ENCODE assay signal across 10 cellular contexts in the genomic region with DNA sequence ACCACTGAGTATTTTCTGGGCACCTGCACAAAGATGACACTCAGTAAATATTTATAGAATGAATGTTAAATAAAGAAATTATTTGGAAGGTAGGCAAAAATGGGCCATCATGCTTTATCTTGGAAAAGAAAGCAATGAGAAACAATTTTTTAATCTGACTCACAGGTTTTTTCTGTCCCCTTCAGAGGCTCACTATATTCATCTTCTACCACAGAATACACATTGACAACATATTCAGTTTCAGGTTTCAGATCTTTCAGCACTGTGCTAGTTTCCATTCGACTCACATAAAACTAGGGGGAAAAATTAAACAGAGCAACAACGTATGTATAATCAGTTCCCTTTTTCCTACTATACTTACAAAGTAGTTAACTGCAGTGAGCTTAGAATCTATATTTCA. TPM values are rescaled to one million over a fixed set of nuclear protein-coding genes. Genes with fewer than 3 reads are reported as not detected.
DNase-seq lines count a peak whose midpoint lies in the region; ATAC-seq and TF ChIP-seq lines count a peak whose summit lies in the region.
"Had no signal": no experiment of that assay in that cellular context is flagged by ENCODE, and none has a peak within 500 bp of the region (broad histone marks: within the 10 kb centered on the region; RNA-seq: fewer than 3 reads in every experiment).

No MANE protein-coding gene starts in this region.

- H3K4me3 ChIP-seq in AG10803 (ENCODE audit: low read length) (no peak overlapping the region), heart right ventricle (no peak overlapping the region)

- intact Hi-C loops in heart right ventricle (cut with DNase I) = no loop called here

- WGBS in heart right ventricle, 2 donors = 77 to 81% methylated on average over 2 of the region's 2 CpGs

- H3K36me3 ChIP-seq in heart right ventricle = peaks cover 0 to 18% (median 0%) of the 10 kb centered on the region in 9 donors

- ATAC-seq in GM19025 (IDR thresholded peaks at IDR 0.05; ENCODE audit: low read depth, unreplicated experiment) = peak; percentile 78
- peak; percentile 86 for ATAC-seq in HG02678 (IDR thresholded peaks at IDR 0.05; ENCODE audit: unreplicated experiment)
- peak; percentile 98 for ATAC-seq in HG03565 (IDR thresholded peaks at IDR 0.05; ENCODE audit: unreplicated experiment)
- ATAC-seq in heart right ventricle = no peak

- no peaks in the 10 kb centered on the region for H3K9me3 ChIP-seq in heart right ventricle

- no peaks in the 10 kb centered on the region for H3K27me3 ChIP-seq in heart right ventricle

- H3K27ac ChIP-seq in heart right ventricle = no peak overlapping the region

- no peak for TF ChIP-seq CTCF in AG10803 (conservative IDR thresholded peaks at IDR 0.05; ENCODE audit: low read length)
- TF ChIP-seq CTCF in heart right ventricle (IDR thresholded peaks at IDR 0.05) = no peak

- H3K4me1 ChIP-seq in heart right ventricle = peaks cover 0 to 32% (median 4%) of the 10 kb centered on the region in 9 donors

- DNase-seq in AG10803 (ENCODE audit: low read depth) (peak; percentile 54), heart right ventricle (no peak), NCI-H146 treated with DMSO at 0.1 percent for 48 hours (lab: John Stamatoyannopoulos, UW; ENCODE audit: unreplicated experiment) (no peak)
- no peak for DNase-seq in activated naive CD4-positive, alpha-beta T cell treated with Interleukin-2 at 50 U/mL for 16 hours
- DNase-seq in activated CD4-positive, alpha-beta T cell treated with anti-CD3 and anti-CD28 coated beads for 1 hour = no peak
- DNase-seq: activated CD4-positive, alpha-beta T cell treated with anti-CD3 and anti-CD28 coated beads for 4 hours; C1 segment of cervical spinal cord had no signal

RNA-seq across cellular contexts. Expression of a gene that starts 58.3 kb away (rescaled TPM):
- total RNA-seq in heart right ventricle = 10 to 100 TPM; 10.5 to 27.0 (median 19.0) TPM
- 1 to 10 TPM; 5.7 to 6.2 TPM for polyA plus RNA-seq in heart right ventricle

Comparison
In these comparisons a context has a peak if more than half of its experiments do, and no peak if none do; other contexts are left out.
1. ATAC-seq: peak in GM19025 (single experiment), HG02678 (single experiment) and HG03565 (single experiment); none in heart right ventricle (0 of 8).